ENCODE assay signal across 1 cellular context in the genomic region with DNA sequence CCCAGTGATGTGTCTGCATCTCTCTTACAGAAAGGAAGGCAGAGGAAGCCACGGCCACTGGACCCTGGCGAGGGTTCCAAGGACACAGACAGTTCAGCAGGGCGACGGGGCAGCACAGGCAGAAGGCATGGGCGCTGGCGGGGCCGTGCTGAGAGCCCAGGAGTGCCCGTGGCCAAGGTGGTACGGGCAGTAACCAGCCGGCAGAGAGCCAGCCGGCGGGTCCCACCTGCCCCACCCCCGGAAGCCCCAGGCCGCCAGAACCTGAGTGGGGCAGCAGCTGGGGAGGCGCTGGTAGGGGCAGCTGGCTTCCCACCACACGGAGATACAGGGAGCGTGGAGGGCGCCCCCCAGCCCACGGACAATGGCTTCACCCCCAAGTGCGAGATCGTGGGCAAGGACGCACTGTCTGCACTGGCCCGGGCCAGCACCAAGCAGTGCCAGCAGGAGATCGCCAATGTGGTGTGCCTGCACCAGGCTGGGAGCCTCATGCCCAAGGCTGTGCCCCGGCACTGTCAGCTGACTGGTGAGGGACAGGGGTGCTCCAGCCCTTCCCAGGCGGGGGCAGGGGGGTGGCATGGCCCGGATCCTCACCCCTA.
A peak's percentile ranks its signal among the peaks of the same experiment; 100 is the strongest.
TF ChIP-seq lines count a peak whose summit lies in the region.

No MANE protein-coding gene starts in this region.

TF ChIP-seq in HepG2, 621 proteins besides CTCF, POLR2A, EP300 and RAD21:
- peak; percentile 93 for TF ChIP-seq AGO2 (optimal IDR thresholded peaks at IDR 0.05; ENCODE audit: low read depth, low read length)
- TF ChIP-seq, protein P1, sequence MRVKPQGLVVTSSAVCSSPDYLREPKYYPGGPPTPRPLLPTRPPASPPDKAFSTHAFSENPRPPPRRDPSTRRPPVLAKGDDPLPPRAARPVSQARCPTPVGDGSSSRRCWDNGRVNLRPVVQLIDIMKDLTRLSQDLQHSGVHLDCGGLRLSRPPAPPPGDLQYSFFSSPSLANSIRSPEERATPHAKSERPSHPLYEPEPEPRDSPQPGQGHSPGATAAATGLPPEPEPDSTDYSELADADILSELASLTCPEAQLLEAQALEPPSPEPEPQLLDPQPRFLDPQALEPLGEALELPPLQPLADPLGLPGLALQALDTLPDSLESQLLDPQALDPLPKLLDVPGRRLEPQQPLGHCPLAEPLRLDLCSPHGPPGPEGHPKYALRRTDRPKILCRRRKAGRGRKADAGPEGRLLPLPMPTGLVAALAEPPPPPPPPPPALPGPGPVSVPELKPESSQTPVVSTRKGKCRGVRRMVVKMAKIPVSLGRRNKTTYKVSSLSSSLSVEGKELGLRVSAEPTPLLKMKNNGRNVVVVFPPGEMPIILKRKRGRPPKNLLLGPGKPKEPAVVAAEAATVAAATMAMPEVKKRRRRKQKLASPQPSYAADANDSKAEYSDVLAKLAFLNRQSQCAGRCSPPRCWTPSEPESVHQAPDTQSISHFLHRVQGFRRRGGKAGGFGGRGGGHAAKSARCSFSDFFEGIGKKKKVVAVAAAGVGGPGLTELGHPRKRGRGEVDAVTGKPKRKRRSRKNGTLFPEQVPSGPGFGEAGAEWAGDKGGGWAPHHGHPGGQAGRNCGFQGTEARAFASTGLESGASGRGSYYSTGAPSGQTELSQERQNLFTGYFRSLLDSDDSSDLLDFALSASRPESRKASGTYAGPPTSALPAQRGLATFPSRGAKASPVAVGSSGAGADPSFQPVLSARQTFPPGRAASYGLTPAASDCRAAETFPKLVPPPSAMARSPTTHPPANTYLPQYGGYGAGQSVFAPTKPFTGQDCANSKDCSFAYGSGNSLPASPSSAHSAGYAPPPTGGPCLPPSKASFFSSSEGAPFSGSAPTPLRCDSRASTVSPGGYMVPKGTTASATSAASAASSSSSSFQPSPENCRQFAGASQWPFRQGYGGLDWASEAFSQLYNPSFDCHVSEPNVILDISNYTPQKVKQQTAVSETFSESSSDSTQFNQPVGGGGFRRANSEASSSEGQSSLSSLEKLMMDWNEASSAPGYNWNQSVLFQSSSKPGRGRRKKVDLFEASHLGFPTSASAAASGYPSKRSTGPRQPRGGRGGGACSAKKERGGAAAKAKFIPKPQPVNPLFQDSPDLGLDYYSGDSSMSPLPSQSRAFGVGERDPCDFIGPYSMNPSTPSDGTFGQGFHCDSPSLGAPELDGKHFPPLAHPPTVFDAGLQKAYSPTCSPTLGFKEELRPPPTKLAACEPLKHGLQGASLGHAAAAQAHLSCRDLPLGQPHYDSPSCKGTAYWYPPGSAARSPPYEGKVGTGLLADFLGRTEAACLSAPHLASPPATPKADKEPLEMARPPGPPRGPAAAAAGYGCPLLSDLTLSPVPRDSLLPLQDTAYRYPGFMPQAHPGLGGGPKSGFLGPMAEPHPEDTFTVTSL (CRISPR knock-in tag; IDR thresholded peaks at IDR 0.05; ENCODE audit: borderline replicate concordance), result no peak
- 0 out of 2 replicates have a peak, but pooled peaks have one; percentile 33 for TF ChIP-seq HNRNPL (IDR thresholded peaks at IDR 0.05; ENCODE audit: low read depth, low read length)
- TF ChIP-seq, protein P2, sequence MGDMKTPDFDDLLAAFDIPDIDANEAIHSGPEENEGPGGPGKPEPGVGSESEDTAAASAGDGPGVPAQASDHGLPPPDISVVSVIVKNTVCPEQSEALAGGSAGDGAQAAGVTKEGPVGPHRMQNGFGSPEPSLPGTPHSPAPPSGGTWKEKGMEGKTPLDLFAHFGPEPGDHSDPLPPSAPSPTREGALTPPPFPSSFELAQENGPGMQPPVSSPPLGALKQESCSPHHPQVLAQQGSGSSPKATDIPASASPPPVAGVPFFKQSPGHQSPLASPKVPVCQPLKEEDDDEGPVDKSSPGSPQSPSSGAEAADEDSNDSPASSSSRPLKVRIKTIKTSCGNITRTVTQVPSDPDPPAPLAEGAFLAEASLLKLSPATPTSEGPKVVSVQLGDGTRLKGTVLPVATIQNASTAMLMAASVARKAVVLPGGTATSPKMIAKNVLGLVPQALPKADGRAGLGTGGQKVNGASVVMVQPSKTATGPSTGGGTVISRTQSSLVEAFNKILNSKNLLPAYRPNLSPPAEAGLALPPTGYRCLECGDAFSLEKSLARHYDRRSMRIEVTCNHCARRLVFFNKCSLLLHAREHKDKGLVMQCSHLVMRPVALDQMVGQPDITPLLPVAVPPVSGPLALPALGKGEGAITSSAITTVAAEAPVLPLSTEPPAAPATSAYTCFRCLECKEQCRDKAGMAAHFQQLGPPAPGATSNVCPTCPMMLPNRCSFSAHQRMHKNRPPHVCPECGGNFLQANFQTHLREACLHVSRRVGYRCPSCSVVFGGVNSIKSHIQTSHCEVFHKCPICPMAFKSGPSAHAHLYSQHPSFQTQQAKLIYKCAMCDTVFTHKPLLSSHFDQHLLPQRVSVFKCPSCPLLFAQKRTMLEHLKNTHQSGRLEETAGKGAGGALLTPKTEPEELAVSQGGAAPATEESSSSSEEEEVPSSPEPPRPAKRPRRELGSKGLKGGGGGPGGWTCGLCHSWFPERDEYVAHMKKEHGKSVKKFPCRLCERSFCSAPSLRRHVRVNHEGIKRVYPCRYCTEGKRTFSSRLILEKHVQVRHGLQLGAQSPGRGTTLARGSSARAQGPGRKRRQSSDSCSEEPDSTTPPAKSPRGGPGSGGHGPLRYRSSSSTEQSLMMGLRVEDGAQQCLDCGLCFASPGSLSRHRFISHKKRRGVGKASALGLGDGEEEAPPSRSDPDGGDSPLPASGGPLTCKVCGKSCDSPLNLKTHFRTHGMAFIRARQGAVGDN (CRISPR knock-in tag; IDR thresholded peaks at IDR 0.05), result 0 out of 2 replicates have a peak, but pooled peaks have one; percentile 5
- TF ChIP-seq ATF1 (CRISPR knock-in tag; IDR thresholded peaks at IDR 0.05), result no peak
